28 cellular contexts compared by ENCODE assay signal in the genomic region with DNA sequence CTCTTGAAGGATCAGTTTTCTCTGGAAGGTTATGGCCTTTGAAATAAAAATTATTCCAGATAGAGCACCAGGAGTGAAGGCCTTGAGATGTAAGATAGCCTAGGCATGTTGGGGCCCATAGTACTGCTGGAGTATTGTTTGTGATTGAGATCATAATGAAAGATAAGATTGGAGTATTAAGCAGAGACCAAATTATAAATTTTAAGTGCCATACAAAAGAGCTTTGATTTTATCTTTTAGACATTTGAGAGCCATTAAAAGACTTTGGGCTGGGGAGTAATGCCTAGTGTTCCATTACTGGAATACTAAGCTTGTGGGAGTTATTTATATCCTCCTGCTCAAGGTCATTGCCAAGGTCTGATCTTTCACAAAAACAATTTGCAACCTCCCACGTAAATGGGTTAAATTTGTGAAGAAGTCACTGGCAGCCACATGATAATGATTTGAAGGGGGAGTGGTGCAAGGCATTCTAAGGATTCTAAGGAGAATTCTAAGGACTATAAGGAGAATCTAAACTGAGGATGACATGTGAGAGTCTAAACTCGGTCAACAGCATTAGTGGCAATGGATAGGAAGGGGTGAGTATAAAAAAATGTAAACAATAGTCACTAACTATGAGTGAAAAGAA. TPM values are rescaled to one million over a fixed set of nuclear protein-coding genes. Genes with fewer than 3 reads are reported as not detected.
DNase-seq lines count a peak whose midpoint lies in the region; ATAC-seq and TF ChIP-seq lines count a peak whose summit lies in the region.
"Had no signal": no experiment of that assay in that cellular context is flagged by ENCODE, and none has a peak within 500 bp of the region (broad histone marks: within the 10 kb centered on the region; RNA-seq: fewer than 3 reads in every experiment).

No MANE protein-coding gene starts in this region.

- peaks cover 58% of the 10 kb centered on the region for H3K36me3 Mint-ChIP-seq in activated CD8-positive, alpha-beta T cell treated with anti-CD3 and anti-CD28 coated beads for 36 hours (ENCODE audit: low read depth)
- H3K36me3 Mint-ChIP-seq in activated CD8-positive, alpha-beta T cell treated with anti-CD3 and anti-CD28 coated beads, Interleukin-2, amount 10 ng/mL, durations not matched to agents 7 days and 5 days (ENCODE audit: low read depth) = peaks cover 70% of the 10 kb centered on the region

- no peaks in the 10 kb centered on the region for H3K27me3 Mint-ChIP-seq in activated CD8-positive, alpha-beta T cell treated with anti-CD3 and anti-CD28 coated beads for 36 hours
- H3K27me3 Mint-ChIP-seq in activated CD8-positive, alpha-beta T cell treated with anti-CD3 and anti-CD28 coated beads, Interleukin-2, amount 10 ng/mL, durations not matched to agents 7 days and 5 days (ENCODE audit: low read depth) = no peaks in the 10 kb centered on the region
- H3K27me3 Mint-ChIP-seq: activated B cell treated with CpG ODN at 0.5 μM for 24 hours had no signal

- no peaks in the 10 kb centered on the region for H3K9me2 ChIP-seq in GM23248 (ENCODE audit: insufficient read depth)

- peaks cover 15% of the 10 kb centered on the region for H3K4me1 ChIP-seq in GM23248 (ENCODE audit: insufficient read depth)
- H3K4me1 ChIP-seq: gastrocnemius medialis, sigmoid colon, upper lobe of right lung had no signal

- peak overlapping the region; percentile 36; the same call in 1 of the 2 replicates for H3K27ac ChIP-seq in GM23248
- H3K27ac ChIP-seq: gastrocnemius medialis, upper lobe of right lung had no signal

- H3K36me3 ChIP-seq in GM23248 (ENCODE audit: low read depth) = peaks cover 73% of the 10 kb centered on the region

- 51 to 56% methylated on average over 2 of the region's 2 CpGs for WGBS in GM23248 (ENCODE audit: low coverage in 1 of 2, low lambda C conversion rate in 2 of 2, missing lambda C conversion rate in 2 of 2), 2 experiments

- POLR2A ChIA-PET in activated CD8-positive, alpha-beta T cell treated with anti-CD3 and anti-CD28 coated beads for 36 hours (lab: Charles Lee) = interaction anchor here (0.6 to 1.6 kb wide), 2 partner anchors 9 to 11 kb away, joined by 3 read pairs; no protein-coding TSS in a partner anchor
- POLR2A ChIA-PET in activated CD8-positive, alpha-beta T cell treated with anti-CD3 and anti-CD28 coated beads, Interleukin-2, amount 10 ng/mL, durations not matched to agents 7 days and 5 days (lab: Charles Lee) = interaction anchor here (0.6 to 1.7 kb wide), 2 partner anchors 11 to 12 kb away, joined by 3 to 6 read pairs; a partner anchor contains a TSS

- no peak overlapping the region for H3K4me3 Mint-ChIP-seq in activated CD8-positive, alpha-beta T cell treated with anti-CD3 and anti-CD28 coated beads for 36 hours
- no peak overlapping the region for H3K4me3 Mint-ChIP-seq in activated CD8-positive, alpha-beta T cell treated with anti-CD3 and anti-CD28 coated beads, Interleukin-2, amount 10 ng/mL, durations not matched to agents 7 days and 5 days
- H3K4me3 Mint-ChIP-seq: activated B cell treated with CpG ODN at 0.5 μM for 24 hours; CD8-positive, alpha-beta T cell; neural crest cell had no signal

- H3K9me3 Mint-ChIP-seq in activated CD8-positive, alpha-beta T cell treated with anti-CD3 and anti-CD28 coated beads for 36 hours = no peaks in the 10 kb centered on the region
- H3K9me3 Mint-ChIP-seq in activated CD8-positive, alpha-beta T cell treated with anti-CD3 and anti-CD28 coated beads, Interleukin-2, amount 10 ng/mL, durations not matched to agents 7 days and 5 days (ENCODE audit: insufficient read depth) = no peaks in the 10 kb centered on the region
- H3K9me3 Mint-ChIP-seq: activated B cell treated with CpG ODN at 0.5 μM for 24 hours; CD8-positive, alpha-beta T cell; neural crest cell had no signal

- H4K20me1 ChIP-seq in GM23248 (ENCODE audit: insufficient read depth) = no peaks in the 10 kb centered on the region

- H3K9me3 ChIP-seq in GM23248 (ENCODE audit: low read depth) = no peaks in the 10 kb centered on the region
- H3K9me3 ChIP-seq: gastrocnemius medialis, MG63, sigmoid colon, upper lobe of right lung had no signal

- H3K9ac ChIP-seq in GM23248 = no peak overlapping the region

- no peak for DNase-seq in activated CD8-positive, alpha-beta T cell treated with anti-CD3 and anti-CD28 coated beads for 36 hours
- DNase-seq in activated CD8-positive, alpha-beta T cell treated with anti-CD3 and anti-CD28 coated beads, Interleukin-2, amount 10 ng/mL, durations not matched to agents 7 days and 5 days = no peak
- DNase-seq in GM23248 (no peak), amniotic epithelial cell (ENCODE audit: low read depth) (peak; percentile 41), fibroblast of villous mesenchyme (ENCODE audit: low read depth) (peak; percentile 46), OCI-M2 (lab: John Stamatoyannopoulos, UW; ENCODE audit: unreplicated experiment) (no peak), NCI-H1694 (lab: John Stamatoyannopoulos, UW) (no peak)
- DNase-seq: 8988T; activated B cell treated with CpG ODN at 0.5 μM for 24 hours; activated CD4-positive, alpha-beta T cell treated with anti-CD3 and anti-CD28 coated beads, Interleukin-2, amount 50 U/mL, for 48 hours; activated naive CD4-positive, alpha-beta T cell treated with anti-CD3 and anti-CD28 coated beads, Interleukin-2, amount 50 U/mL, for 16 hours; CD8-positive, alpha-beta T cell; DMS153; effector CD4-positive, alpha-beta T cell; gastrocnemius medialis; hypothalamus; MG63; NCI-H2081; OCI-M1; sigmoid colon; upper lobe of right lung had no signal

- no peak for ATAC-seq in activated CD8-positive, alpha-beta T cell treated with anti-CD3 and anti-CD28 coated beads for 36 hours
- ATAC-seq in activated CD8-positive, alpha-beta T cell treated with anti-CD3 and anti-CD28 coated beads, Interleukin-2, amount 10 ng/mL, durations not matched to agents 7 days and 5 days = no peak
- no peak for ATAC-seq in GM18907 (IDR thresholded peaks at IDR 0.05; ENCODE audit: unreplicated experiment)
- ATAC-seq: CD8-positive, alpha-beta T cell; gastrocnemius medialis; upper lobe of right lung had no signal

- H3K4me1 Mint-ChIP-seq in activated CD8-positive, alpha-beta T cell treated with anti-CD3 and anti-CD28 coated beads for 36 hours (ENCODE audit: low read depth) = no peaks in the 10 kb centered on the region
- no peaks in the 10 kb centered on the region for H3K4me1 Mint-ChIP-seq in activated CD8-positive, alpha-beta T cell treated with anti-CD3 and anti-CD28 coated beads, Interleukin-2, amount 10 ng/mL, durations not matched to agents 7 days and 5 days (ENCODE audit: low read depth)
- H3K4me1 Mint-ChIP-seq: activated B cell treated with CpG ODN at 0.5 μM for 24 hours, neural crest cell had no signal

- H3K27me3 ChIP-seq in GM23248 (replicated peaks; ENCODE audit: insufficient read depth) = no peaks in the 10 kb centered on the region
- H3K27me3 ChIP-seq: gastrocnemius medialis, MG63, sigmoid colon, upper lobe of right lung had no signal

- TF ChIP-seq CTCF in activated CD8-positive, alpha-beta T cell treated with anti-CD3 and anti-CD28 coated beads for 36 hours (IDR thresholded peaks at IDR 0.05) = no peak
- TF ChIP-seq CTCF in fibroblast of villous mesenchyme (IDR thresholded peaks at IDR 0.05; ENCODE audit: insufficient read depth, low read depth, low read length) = no peak

- no peak overlapping the region for H3K4me3 ChIP-seq in GM23248
- no peak overlapping the region for H3K4me3 ChIP-seq in fibroblast of villous mesenchyme (ENCODE audit: low read depth, low read length)
- H3K4me3 ChIP-seq: gastrocnemius medialis, MG63, sigmoid colon, upper lobe of right lung had no signal

- H3K79me2 ChIP-seq in GM23248 (ENCODE audit: insufficient read depth) = peaks cover 24% of the 10 kb centered on the region

- H2AFZ ChIP-seq in GM23248 = no peak overlapping the region

- peak overlapping the region; percentile 9 for H3K27ac Mint-ChIP-seq in activated CD8-positive, alpha-beta T cell treated with anti-CD3 and anti-CD28 coated beads for 36 hours
- no peak overlapping the region for H3K27ac Mint-ChIP-seq in activated CD8-positive, alpha-beta T cell treated with anti-CD3 and anti-CD28 coated beads, Interleukin-2, amount 10 ng/mL, durations not matched to agents 7 days and 5 days
- H3K27ac Mint-ChIP-seq: activated B cell treated with CpG ODN at 0.5 μM for 24 hours had no signal

- CTCF ChIA-PET in activated CD8-positive, alpha-beta T cell treated with anti-CD3 and anti-CD28 coated beads for 36 hours (lab: Charles Lee) = interaction anchor here (2.1 kb wide), 1 partner anchor 13 kb away, joined by 6 read pairs; a partner anchor contains a TSS
- CTCF ChIA-PET in activated CD8-positive, alpha-beta T cell treated with anti-CD3 and anti-CD28 coated beads, Interleukin-2, amount 10 ng/mL, durations not matched to agents 7 days and 5 days (lab: Charles Lee) = interaction anchor here (1.3 kb wide), 1 partner anchor 61 kb away, joined by 3 read pairs; a partner anchor contains a TSS

- intact Hi-C loops in activated CD8-positive, alpha-beta T cell treated with anti-CD3 and anti-CD28 coated beads for 36 hours (cut with micrococcal nuclease) = no loop called here

- no peak overlapping the region for H3K4me2 ChIP-seq in GM23248 (ENCODE audit: unreplicated experiment)

- H3F3A ChIP-seq in GM23248 (ENCODE audit: insufficient read depth) = peaks cover 47% of the 10 kb centered on the region

- in situ Hi-C loops in GM23248 (cut with MboI) = no loop called here

RNA-seq across cellular contexts. Expression of a gene that starts 12.8 kb away (rescaled TPM):
- total RNA-seq in activated CD8-positive, alpha-beta T cell treated with anti-CD3 and anti-CD28 coated beads for 36 hours = 1 to 10 TPM; 2.3 to 2.4 TPM
- 1 to 10 TPM; 3.1 to 4.4 TPM for total RNA-seq in activated CD8-positive, alpha-beta T cell treated with anti-CD3 and anti-CD28 coated beads, Interleukin-2, amount 10 ng/mL, durations not matched to agents 7 days and 5 days
- total RNA-seq in GM23248 (2014; rRNA removed; shearing (Covaris generic)) = 5.2 and 6.4 TPM in 2 replicates
- 1.4 and 1.5 TPM in 2 replicates for polyA plus RNA-seq in GM23248 (2016; fragmentation: Nextera tagmentation; extraction: Ambion mirVana)
- total RNA-seq in fibroblast of villous mesenchyme = 1.6 and 4.3 TPM in 2 replicates

RNA-seq across cellular contexts. Expression of a gene that starts 17.7 kb away (rescaled TPM):
- total RNA-seq in activated CD8-positive, alpha-beta T cell treated with anti-CD3 and anti-CD28 coated beads for 36 hours = 100 to 1,000 TPM; 213 to 241 TPM
- total RNA-seq in activated CD8-positive, alpha-beta T cell treated with anti-CD3 and anti-CD28 coated beads, Interleukin-2, amount 10 ng/mL, durations not matched to agents 7 days and 5 days = 100 to 1,000 TPM; 306 to 313 TPM
- total RNA-seq in GM23248 (2014; rRNA removed; shearing (Covaris generic)) = 215 and 224 TPM in 2 replicates
- polyA plus RNA-seq in GM23248 (2016; fragmentation: Nextera tagmentation; extraction: Ambion mirVana) = 1,087 and 1,111 TPM in 2 replicates
- total RNA-seq in fibroblast of villous mesenchyme = 120 and 185 TPM in 2 replicates

RNA-seq across cellular contexts. Expression of a gene that starts 28.2 kb away (rescaled TPM):
- 100 to 1,000 TPM; 775 to 810 TPM for total RNA-seq in activated CD8-positive, alpha-beta T cell treated with anti-CD3 and anti-CD28 coated beads for 36 hours
- total RNA-seq in activated CD8-positive, alpha-beta T cell treated with anti-CD3 and anti-CD28 coated beads, Interleukin-2, amount 10 ng/mL, durations not matched to agents 7 days and 5 days = 1,000 to 10,000 TPM; 1,025 to 1,042 TPM
- 996 and 1,573 TPM in 2 replicates for total RNA-seq in GM23248 (2014; rRNA removed; shearing (Covaris generic))
- 3,240 and 3,311 TPM in 2 replicates for polyA plus RNA-seq in GM23248 (2016; fragmentation: Nextera tagmentation; extraction: Ambion mirVana)
- total RNA-seq in fibroblast of villous mesenchyme = 255 and 321 TPM in 2 replicates

RNA-seq across cellular contexts. Expression of a gene that starts 36.1 kb away (rescaled TPM):
- under 1 TPM in 1 of 2 experiments, not detected in 1; 0.09 TPM for total RNA-seq in activated CD8-positive, alpha-beta T cell treated with anti-CD3 and anti-CD28 coated beads for 36 hours
- under 1 TPM; 0.21 to 0.39 TPM for total RNA-seq in activated CD8-positive, alpha-beta T cell treated with anti-CD3 and anti-CD28 coated beads, Interleukin-2, amount 10 ng/mL, durations not matched to agents 7 days and 5 days
- not detected in 2 replicates for total RNA-seq in GM23248 (2014; rRNA removed; shearing (Covaris generic))
- not detected in 2 replicates for polyA plus RNA-seq in GM23248 (2016; fragmentation: Nextera tagmentation; extraction: Ambion mirVana)
- total RNA-seq in fibroblast of villous mesenchyme = under 0.01 TPM in 1 of 2 replicates, not detected in the other
- total RNA-seq: epithelial cell of proximal tubule, G401, liver, posterior vena cava, subcutaneous adipose tissue, upper lobe of right lung had no signal

RNA-seq across cellular contexts. Expression of a gene that starts 36.5 kb away (rescaled TPM):
- total RNA-seq in activated CD8-positive, alpha-beta T cell treated with anti-CD3 and anti-CD28 coated beads for 36 hours = 10 to 100 TPM; 15.5 to 16.1 TPM
- 10 to 100 TPM; 15.8 to 19.9 TPM for total RNA-seq in activated CD8-positive, alpha-beta T cell treated with anti-CD3 and anti-CD28 coated beads, Interleukin-2, amount 10 ng/mL, durations not matched to agents 7 days and 5 days
- total RNA-seq in GM23248 (2014; rRNA removed; shearing (Covaris generic)) = 0.76 and 8.2 TPM in 2 replicates
- polyA plus RNA-seq in GM23248 (2016; fragmentation: Nextera tagmentation; extraction: Ambion mirVana) = 14.0 and 19.9 TPM in 2 replicates
- 6.4 and 6.9 TPM in 2 replicates for total RNA-seq in fibroblast of villous mesenchyme

Comparison
In these comparisons a context has a peak if more than half of its experiments do, and no peak if none do; other contexts are left out.
1. DNase-seq: peak in amniotic epithelial cell (single experiment) and fibroblast of villous mesenchyme (single experiment); none in activated CD8-positive, alpha-beta T cell treated with anti-CD3 and anti-CD28 coated beads for 36 hours (single experiment), activated CD8-positive, alpha-beta T cell treated with anti-CD3 and anti-CD28 coated beads, Interleukin-2, amount 10 ng/mL, durations not matched to agents 7 days and 5 days (single experiment), GM23248 (single experiment), OCI-M2 (single experiment) and NCI-H1694 (single experiment).